In the genomic region with DNA sequence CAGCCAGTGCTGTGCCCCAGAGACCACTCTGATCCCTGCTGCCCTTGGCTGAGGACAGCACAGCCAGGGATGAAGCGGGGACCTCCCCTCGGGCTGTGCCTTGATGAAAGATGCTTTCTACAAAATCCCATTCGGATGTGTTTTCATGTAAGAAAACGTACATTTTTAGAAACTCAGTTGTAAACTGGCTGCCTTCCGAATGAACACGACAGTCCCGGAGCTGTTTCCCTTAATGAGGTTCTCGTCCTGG, we compare ENCODE assay signal across 10 cellular contexts.
DNase-seq lines count a peak whose midpoint lies in the region; ATAC-seq and TF ChIP-seq lines count a peak whose summit lies in the region.
"Had no signal": no experiment of that assay in that cellular context is flagged by ENCODE, and none has a peak within 500 bp of the region (broad histone marks: within the 10 kb centered on the region; RNA-seq: fewer than 3 reads in every experiment).

No MANE protein-coding gene starts in this region.

- ATAC-seq in HG03432 (IDR thresholded peaks at IDR 0.05; ENCODE audit: unreplicated experiment) = no peak
- ATAC-seq in GM18498 (IDR thresholded peaks at IDR 0.05; ENCODE audit: unreplicated experiment) = no peak
- no peak for ATAC-seq in HG02588 (IDR thresholded peaks at IDR 0.05; ENCODE audit: unreplicated experiment)
- no peak for ATAC-seq in GM19035 (IDR thresholded peaks at IDR 0.05; ENCODE audit: unreplicated experiment)

- H3K27ac ChIP-seq in esophagus (ENCODE audit: low read depth in 2 of 2, low read length in 1 of 2) (peak overlapping the region; percentile 85 to 91), prostate gland (peak overlapping the region; percentile 89 to 94)

- H3K4me3 ChIP-seq in BJ (ENCODE audit: low read depth, low read length) (peak overlapping the region; percentile 38), NB4 (ENCODE audit: low read depth, low read length) (peak overlapping the region; percentile 87), esophagus (ENCODE audit: low read depth in 1 of 2, low read length in 2 of 2) (peak overlapping the region in 1 of 2 donors; percentile 25), prostate gland (no peak overlapping the region)

- H3K9me3 ChIP-seq in esophagus (ENCODE audit: control insufficient read depth in 2 of 2, insufficient read depth in 1 of 2, low read depth in 1 of 2, low read length in 1 of 2) (no peaks in the 10 kb centered on the region), prostate gland (no peaks in the 10 kb centered on the region)

- H3K4me1 ChIP-seq in esophagus (ENCODE audit: control insufficient read depth in 2 of 2, insufficient read depth in 2 of 2, low read length in 1 of 2) = peaks cover 13 to 46% of the 10 kb centered on the region in 2 donors
- peaks cover 32% of the 10 kb centered on the region for H3K4me1 ChIP-seq in prostate gland (replicated peaks)

- POLR2A ChIA-PET in BJ (lab: Charles Lee) = no interaction called here

- CTCF ChIA-PET in BJ (lab: Yijun Ruan, JAX) = interaction anchor here (0.6 to 1.8 kb wide), 6 partner anchors 9 to 107 kb away, joined by 3 to 8 read pairs (median 4); no protein-coding TSS in a partner anchor

- H3K27me3 ChIP-seq in BJ (ENCODE audit: control insufficient read depth, insufficient read depth, low read length) (no peaks in the 10 kb centered on the region), esophagus (ENCODE audit: control insufficient read depth in 1 of 2, insufficient read depth in 2 of 2, low read length in 2 of 2) (no peaks in the 10 kb centered on the region), prostate gland (replicated peaks; ENCODE audit: insufficient read depth) (no peaks in the 10 kb centered on the region)

- TF ChIP-seq CTCF in BJ (IDR thresholded peaks at IDR 0.05; ENCODE audit: insufficient read depth, low read depth, low read length) (no peak), NB4 (IDR thresholded peaks at IDR 0.05; ENCODE audit: low read depth, low read length) (no peak), prostate gland (IDR thresholded peaks at IDR 0.05) (no peak)

- H3K36me3 ChIP-seq in BJ (ENCODE audit: control insufficient read depth, insufficient read depth, low read length) (no peaks in the 10 kb centered on the region), esophagus (ENCODE audit: control insufficient read depth in 2 of 2, insufficient read depth in 2 of 2, low read length in 1 of 2) (no peaks in the 10 kb centered on the region), prostate gland (no peaks in the 10 kb centered on the region)

- TF ChIP-seq POLR2A in NB4 (IDR thresholded peaks at IDR 0.05; ENCODE audit: extremely low read depth, insufficient read length) (no peak), prostate gland (IDR thresholded peaks at IDR 0.05) (no peak)

- intact Hi-C loops in prostate gland (cut with DNase I) = no loop called here

- 41 to 63% methylated on average over 8 of the region's 8 CpGs for WGBS in esophagus, 2 donors
- WGBS in prostate gland = 62% methylated on average over 8 of the region's 8 CpGs

- no peak for DNase-seq in BJ (ENCODE audit: low read depth)
- no peak for DNase-seq in NB4 (ENCODE audit: low read depth)
- no peak for DNase-seq in prostate gland (ENCODE audit: low spot score)
- DNase-seq: activated CD8-positive, alpha-beta memory T cell treated with anti-CD3 and anti-CD28 coated beads, Interleukin-2, amount 50 U/mL, for 48 hours; glutamatergic neuron had no signal

Comparison
In these comparisons a context has a peak if more than half of its experiments do, and no peak if none do; other contexts are left out.
1. H3K4me3 ChIP-seq: peak in BJ (single experiment) and NB4 (single experiment); none in prostate gland (0 of 2).